ENCODE assay signal across 9 cellular contexts in genomic region chr12:6928703-6929407, GRCh38. TPM values are rescaled to one million over a fixed set of nuclear protein-coding genes. Genes with fewer than 3 reads are reported as not detected.
DNase-seq lines count a peak whose midpoint lies in the region; ATAC-seq and TF ChIP-seq lines count a peak whose summit lies in the region.
"Had no signal": no experiment of that assay in that cellular context is flagged by ENCODE, and none has a peak within 500 bp of the region (broad histone marks: within the 10 kb centered on the region; RNA-seq: fewer than 3 reads in every experiment).

No MANE protein-coding gene starts in this region.

- H3K36me3 ChIP-seq in Panc1 (ENCODE audit: control insufficient read depth, insufficient read depth, low read length) (no peaks in the 10 kb centered on the region; the same call in none of the 2 replicates), ovary (no peaks in the 10 kb centered on the region)

- no peak for TF ChIP-seq CTCF in Panc1 (IDR thresholded peaks at IDR 0.05)
- TF ChIP-seq CTCF in epithelial cell of proximal tubule (conservative IDR thresholded peaks at IDR 0.05; ENCODE audit: low read depth, low read length), result no peak
- no peak for TF ChIP-seq CTCF in ovary (IDR thresholded peaks at IDR 0.05)

- DNase-seq in ELR (ENCODE audit: low read depth) (peak; percentile 42), Panc1 (ENCODE audit: low read depth, low spot score) (no peak), epithelial cell of proximal tubule (ENCODE audit: low read depth) (no peak), ovary (peak in 2 of 5 donors; percentile 31 to 39), NCI-H524 treated with DMSO at 0.1 percent for 48 hours (lab: John Stamatoyannopoulos, UW) (no peak), kidney glomerular epithelial cell (lab: John Stamatoyannopoulos, UW) (no peak)

- H3K27ac ChIP-seq in Panc1 (ENCODE audit: low read length) (peak overlapping the region; percentile 95), ovary (peak overlapping the region; percentile 95 to 99)

- TF ChIP-seq EP300 in ovary (IDR thresholded peaks at IDR 0.05), result no peak

- no peaks in the 10 kb centered on the region for H3K9me3 ChIP-seq in Panc1 (ENCODE audit: control insufficient read depth, insufficient read depth, low read depth, low read length)
- no peaks in the 10 kb centered on the region for H3K9me3 ChIP-seq in ovary

- intact Hi-C loops in Panc1 (cut with micrococcal nuclease; ENCODE audit: unreplicated experiment), result no loop called here
- intact Hi-C loops in ovary (cut with DNase I), result loop anchor here in 1 of 4 donors (5.0 kb wide), 1 partner anchor 57 kb away; the partner anchor contains the start of gene SPSB2

- POLR2A ChIA-PET in Panc1 (lab: Charles Lee), result no interaction called here

- no peak for ATAC-seq in Panc1
- ATAC-seq in GM19395 (IDR thresholded peaks at IDR 0.05; ENCODE audit: unreplicated experiment), result no peak
- ATAC-seq in GM21390 (IDR thresholded peaks at IDR 0.05; ENCODE audit: unreplicated experiment), result no peak

- no peaks in the 10 kb centered on the region for H3K27me3 ChIP-seq in Panc1 (ENCODE audit: control insufficient read depth, insufficient read depth, low read length)
- no peaks in the 10 kb centered on the region for H3K27me3 ChIP-seq in ovary

- CTCF ChIA-PET in Panc1 (lab: Charles Lee), result interaction anchor here (0.6 kb wide), 1 partner anchor 58 kb away, joined by 4 read pairs; no protein-coding TSS in a partner anchor

- BruUV-seq in Panc1 (replicated peaks; lab: Mats Ljungman, UMichigan), result TSS peak; percentile 62

- WGBS in ovary, 3 donors, result 2 to 3% (median 3%) methylated on average over 19 of the region's 19 CpGs

- H3K4me1 ChIP-seq in Panc1 (ENCODE audit: control insufficient read depth, insufficient read depth, low read length), result peaks cover 49% of the 10 kb centered on the region
- peaks cover 25% of the 10 kb centered on the region for H3K4me1 ChIP-seq in ovary (ENCODE audit: insufficient read depth)

- H3K4me3 ChIP-seq in Panc1 (ENCODE audit: low read depth in 2 of 2, low read length in 2 of 2) (peak overlapping the region; percentile 73 to 83), epithelial cell of proximal tubule (ENCODE audit: low read depth, low read length) (peak overlapping the region; percentile 78), ovary (peak overlapping the region; percentile 74)

- TF ChIP-seq POLR2A in ovary (IDR thresholded peaks at IDR 0.05), result peak; percentile 31

- in situ Hi-C loops in Panc1 (cut with HindIII; ENCODE audit: low pct_unique_long_range_greater_than_20kb, low sequenced_read_pairs), result no loop called here

RNA-seq across cellular contexts. Expression of gene ATN1, which starts 1.1 kb away (rescaled TPM):
- total RNA-seq in Panc1 (2021; ENCODE audit: unreplicated experiment) (82.3 TPM), epithelial cell of proximal tubule (17.9 and 19.0 TPM in 2 replicates), ovary (100 to 1,000 TPM in 5 of 7 donors, 10 to 100 TPM in 2; 73.9 to 324 (median 206) TPM)
- 95.7 TPM for polyA plus RNA-seq in Panc1 (2012; ENCODE audit: insufficient read length)
- 100 to 1,000 TPM in 1 of 2 donors, 10 to 100 TPM in 1; 41.6 to 179 TPM for polyA plus RNA-seq in ovary

RNA-seq across cellular contexts. Expression of gene ENO2, which starts 14.5 kb away (rescaled TPM):
- total RNA-seq in Panc1 (2021; ENCODE audit: unreplicated experiment), result 33.5 TPM
- polyA plus RNA-seq in Panc1 (2012; ENCODE audit: insufficient read length), result 70.3 TPM
- total RNA-seq in epithelial cell of proximal tubule, result 47.4 and 97.0 TPM in 2 replicates
- total RNA-seq in ovary, result 10 to 100 TPM in 5 of 7 donors, 1 to 10 TPM in 2; 8.3 to 22.3 (median 11.5) TPM
- polyA plus RNA-seq in ovary, result 10 to 100 TPM in 1 of 2 donors, 1 to 10 TPM in 1; 5.0 to 19.4 TPM

RNA-seq across cellular contexts. Expression of gene RNU7-1, which starts 14.8 kb away (rescaled TPM):
- not detected for total RNA-seq in Panc1 (2021; ENCODE audit: unreplicated experiment)
- not detected for polyA plus RNA-seq in Panc1 (2012; ENCODE audit: insufficient read length)
- total RNA-seq in epithelial cell of proximal tubule, result not detected in 2 replicates
- not detected for total RNA-seq in ovary
- not detected for polyA plus RNA-seq in ovary
- total RNA-seq: myocyte had no signal

RNA-seq across cellular contexts. Expression of gene C12orf57, which starts 15.0 kb away (rescaled TPM):
- total RNA-seq in Panc1 (2021; ENCODE audit: unreplicated experiment) (126 TPM), epithelial cell of proximal tubule (163 and 174 TPM in 2 replicates), ovary (1,000 to 10,000 TPM in 1 of 7 donors, 100 to 1,000 TPM in 6; 457 to 1,838 (median 633) TPM)
- 249 TPM for polyA plus RNA-seq in Panc1 (2012; ENCODE audit: insufficient read length)
- 1,000 to 10,000 TPM in 1 of 2 donors, 10 to 100 TPM in 1; 40.3 to 1,266 TPM for polyA plus RNA-seq in ovary

RNA-seq across cellular contexts. Expression of gene PTPN6, which starts 22.3 kb away (rescaled TPM):
- total RNA-seq in Panc1 (2021; ENCODE audit: unreplicated experiment) (13.7 TPM), epithelial cell of proximal tubule (21.8 and 37.5 TPM in 2 replicates), ovary (10 to 100 TPM in 3 of 7 donors, 1 to 10 TPM in 4; 4.6 to 19.8 (median 9.8) TPM)
- polyA plus RNA-seq in Panc1 (2012; ENCODE audit: insufficient read length), result 26.1 TPM
- 10 to 100 TPM in 1 of 2 donors, 1 to 10 TPM in 1; 6.9 to 25.3 TPM for polyA plus RNA-seq in ovary
